Comparison of ENCODE assay signal across 18 cellular contexts in genomic region chr19:32164384-32164992, GRCh38.
DNase-seq lines count a peak whose midpoint lies in the region; ATAC-seq and TF ChIP-seq lines count a peak whose summit lies in the region.
"Had no signal": no experiment of that assay in that cellular context is flagged by ENCODE, and none has a peak within 500 bp of the region (broad histone marks: within the 10 kb centered on the region; RNA-seq: fewer than 3 reads in every experiment).

No MANE protein-coding gene starts in this region.

- no peaks in the 10 kb centered on the region for H3K36me3 Mint-ChIP-seq in type B pancreatic cell
- no peaks in the 10 kb centered on the region for H3K36me3 Mint-ChIP-seq in activated T-cell treated with anti-CD3 and anti-CD28 coated beads, Interleukin-2, amount 50 U/mL, for 72 hours (ENCODE audit: insufficient read depth in 2 of 2)
- H3K36me3 Mint-ChIP-seq: IgD-negative memory B cell had no signal

- H3K27me3 Mint-ChIP-seq in type B pancreatic cell = peaks cover 14% of the 10 kb centered on the region
- H3K27me3 Mint-ChIP-seq in activated T-cell treated with anti-CD3 and anti-CD28 coated beads, Interleukin-2, amount 50 U/mL, for 72 hours (ENCODE audit: low read depth) = peaks cover 8% of the 10 kb centered on the region
- H3K27me3 Mint-ChIP-seq: IgD-negative memory B cell had no signal

- H3K4me1 Mint-ChIP-seq in type B pancreatic cell (ENCODE audit: unreplicated experiment) = no peaks in the 10 kb centered on the region
- H3K4me1 Mint-ChIP-seq in activated T-cell treated with anti-CD3 and anti-CD28 coated beads, Interleukin-2, amount 50 U/mL, for 72 hours (ENCODE audit: low read depth) = no peaks in the 10 kb centered on the region
- H3K4me1 Mint-ChIP-seq: IgD-negative memory B cell had no signal

- ATAC-seq in activated T-cell treated with anti-CD3 and anti-CD28 coated beads, Interleukin-2, amount 50 U/mL, for 72 hours (replicated peaks in 1 of 2) = no peak
- ATAC-seq in GM21526 (IDR thresholded peaks at IDR 0.05; ENCODE audit: low FRiP score, unreplicated experiment) = no peak
- ATAC-seq: HCT116, HepG2 had no signal

- H3K9me3 Mint-ChIP-seq in type B pancreatic cell = no peaks in the 10 kb centered on the region
- H3K9me3 Mint-ChIP-seq in activated T-cell treated with anti-CD3 and anti-CD28 coated beads, Interleukin-2, amount 50 U/mL, for 72 hours = peaks cover under 1 to 2% of the 10 kb centered on the region in 2 donors
- H3K9me3 Mint-ChIP-seq: CD4-positive, alpha-beta T cell had no signal

- no peak for TF ChIP-seq CTCF in type B pancreatic cell (conservative IDR thresholded peaks at IDR 0.05)

- H3K4me3 Mint-ChIP-seq in type B pancreatic cell = no peak overlapping the region
- no peak overlapping the region for H3K4me3 Mint-ChIP-seq in activated T-cell treated with anti-CD3 and anti-CD28 coated beads, Interleukin-2, amount 50 U/mL, for 72 hours
- H3K4me3 Mint-ChIP-seq: CD4-positive, alpha-beta T cell; IgD-negative memory B cell had no signal

- DNase-seq in NCI-H146 (lab: John Stamatoyannopoulos, UW) (peak; percentile 12), NCI-H146 treated with DMSO at 0.1 percent for 48 hours (lab: John Stamatoyannopoulos, UW; ENCODE audit: unreplicated experiment) (no peak), D341Med (ENCODE audit: low spot score) (peak; percentile 6), mesenteric fat pad (ENCODE audit: low spot score) (peak; percentile 69), type B pancreatic cell (ENCODE audit: extremely low spot score, unreplicated experiment) (peak; percentile 54)
- DNase-seq in activated T-cell treated with anti-CD3 and anti-CD28 coated beads, Interleukin-2, amount 50 U/mL, for 72 hours = no peak
- DNase-seq: AML-193; Caco-2; CD4-positive, alpha-beta T cell; DMS153; DMS79; GDM1; GOT3; H7 had no signal

- no peak overlapping the region for H3K27ac Mint-ChIP-seq in type B pancreatic cell
- no peak overlapping the region for H3K27ac Mint-ChIP-seq in activated T-cell treated with anti-CD3 and anti-CD28 coated beads, Interleukin-2, amount 50 U/mL, for 72 hours
- H3K27ac Mint-ChIP-seq: CD4-positive, alpha-beta T cell; IgD-negative memory B cell had no signal

Comparison
In these comparisons a context has a peak if more than half of its experiments do, and no peak if none do; other contexts are left out.
1. DNase-seq: peak in NCI-H146 (single experiment), D341Med (single experiment), mesenteric fat pad (single experiment) and type B pancreatic cell (single experiment); none in NCI-H146 treated with DMSO at 0.1 percent for 48 hours (single experiment) and activated T-cell treated with anti-CD3 and anti-CD28 coated beads, Interleukin-2, amount 50 U/mL, for 72 hours (0 of 2).